26 cellular contexts compared by ENCODE assay signal in genomic region chr18:73947180-73947989, GRCh38.
DNase-seq lines count a peak whose midpoint lies in the region; ATAC-seq lines count a peak whose summit lies in the region.
"Had no signal": no experiment of that assay in that cellular context is flagged by ENCODE, and none has a peak within 500 bp of the region (broad histone marks: within the 10 kb centered on the region; RNA-seq: fewer than 3 reads in every experiment).

No MANE protein-coding gene starts in this region.

- in situ Hi-C loops in G401 (cut with HindIII; ENCODE audit: low sequenced_read_pairs) = no loop called here

- no peaks in the 10 kb centered on the region for H3K27me3 Mint-ChIP-seq in naive B cell
- H3K27me3 Mint-ChIP-seq: activated naive CD8-positive, alpha-beta T cell treated with anti-CD3 and anti-CD28 coated beads, Interleukin-2, amount 50 U/mL, for 24 hours; CD4-positive, alpha-beta T cell; stimulated activated memory B cell treated with anti-CD40 and anti-IgM and Interleukin-4, amounts not matched to agents 10 μg/mL and 1 μg/mL and 100 μg/mL, for 72 hours had no signal

- H3K27ac Mint-ChIP-seq in naive B cell = peak overlapping the region in 5 of 6 donors; percentile 1 to 83 (median 65)
- H3K27ac Mint-ChIP-seq: activated naive CD8-positive, alpha-beta T cell treated with anti-CD3 and anti-CD28 coated beads, Interleukin-2, amount 50 U/mL, for 24 hours; CD4-positive, alpha-beta T cell; immature natural killer cell; stimulated activated memory B cell treated with anti-CD40 and anti-IgM and Interleukin-4, amounts not matched to agents 10 μg/mL and 1 μg/mL and 100 μg/mL, for 72 hours had no signal

- H3K9ac ChIP-seq in endocrine pancreas (ENCODE audit: control insufficient read depth, insufficient read depth, low read length) = no peak overlapping the region
- H3K9ac ChIP-seq: KMS-11 had no signal

- H3K4me1 Mint-ChIP-seq in naive B cell = peaks cover 6 to 22% (median 13%) of the 10 kb centered on the region in 3 donors
- H3K4me1 Mint-ChIP-seq: immature natural killer cell; neural crest cell; stimulated activated memory B cell treated with anti-CD40 and anti-IgM and Interleukin-4, amounts not matched to agents 10 μg/mL and 1 μg/mL and 100 μg/mL, for 72 hours had no signal

- H3K9me3 Mint-ChIP-seq in naive B cell = peaks cover 0 to 8% (median 0%) of the 10 kb centered on the region in 7 donors
- H3K9me3 Mint-ChIP-seq: activated naive CD8-positive, alpha-beta T cell treated with anti-CD3 and anti-CD28 coated beads, Interleukin-2, amount 50 U/mL, for 24 hours; CD4-positive, alpha-beta T cell; neural crest cell; stimulated activated memory B cell treated with anti-CD40 and anti-IgM and Interleukin-4, amounts not matched to agents 10 μg/mL and 1 μg/mL and 100 μg/mL, for 72 hours had no signal

- ATAC-seq in naive B cell (ENCODE audit: low read depth in 2 of 2) (peak in 1 of 2 donors; percentile 27), HG02798 (IDR thresholded peaks at IDR 0.05; ENCODE audit: poor library complexity, unreplicated experiment) (no peak), HG02885 (IDR thresholded peaks at IDR 0.05; ENCODE audit: poor library complexity, unreplicated experiment) (no peak)
- ATAC-seq: activated naive CD8-positive, alpha-beta T cell treated with anti-CD3 and anti-CD28 coated beads, Interleukin-2, amount 50 U/mL, for 24 hours; foreskin keratinocyte; HCT116; left ventricle myocardium superior; mucosa of descending colon; stimulated activated memory B cell treated with anti-CD40 and anti-IgM and Interleukin-4, amounts not matched to agents 10 μg/mL and 1 μg/mL and 100 μg/mL, for 72 hours had no signal

- no peaks in the 10 kb centered on the region for H3K36me3 ChIP-seq in endocrine pancreas (ENCODE audit: control insufficient read depth, insufficient read depth, low read length)
- H3K36me3 ChIP-seq: Peyer's patch, prostate gland, WERI-Rb-1 had no signal

- no peaks in the 10 kb centered on the region for H3K27me3 ChIP-seq in endocrine pancreas (ENCODE audit: control insufficient read depth, insufficient read depth, low read length)
- H3K27me3 ChIP-seq: foreskin keratinocyte, Peyer's patch had no signal

- DNase-seq in DMS153 (lab: John Stamatoyannopoulos, UW) (peak; percentile 12), NCI-H69 (lab: John Stamatoyannopoulos, UW) (peak; percentile 95), naive B cell (no peak), G401 (ENCODE audit: low spot score) (no peak), SIG-M5 (lab: John Stamatoyannopoulos, UW) (no peak)
- DNase-seq: activated CD8-positive, alpha-beta memory T cell treated with anti-CD3 and anti-CD28 coated beads, Interleukin-2, amount 50 U/mL, for 48 hours; activated effector memory CD4-positive, alpha-beta T cell treated with anti-CD3 and anti-CD28 coated beads, Interleukin-2, amount 50 U/mL, for 16 hours; activated naive CD8-positive, alpha-beta T cell treated with anti-CD3 and anti-CD28 coated beads, Interleukin-2, amount 50 U/mL, for 24 hours; CD4-positive, alpha-beta T cell; foreskin keratinocyte; immature natural killer cell; left ventricle myocardium superior; mucosa of descending colon; NCI-H187; NCI-H446 treated with DMSO at 0.1 percent for 48 hours; Peyer's patch; T-helper 2 cell; WERI-Rb-1 had no signal

- H3K4me3 ChIP-seq in endocrine pancreas (ENCODE audit: control insufficient read depth, insufficient read depth, low read length) = peak overlapping the region; percentile 9
- H3K4me3 ChIP-seq: mucosa of descending colon, Peyer's patch, prostate gland had no signal

- peaks cover 14% of the 10 kb centered on the region for H3K4me1 ChIP-seq in endocrine pancreas (ENCODE audit: control insufficient read depth, insufficient read depth, low read length)
- H3K4me1 ChIP-seq: foreskin keratinocyte, Peyer's patch, prostate gland had no signal

- H3K4me3 Mint-ChIP-seq in naive B cell = peak overlapping the region in 1 of 8 donors; percentile 3
- H3K4me3 Mint-ChIP-seq: activated naive CD8-positive, alpha-beta T cell treated with anti-CD3 and anti-CD28 coated beads, Interleukin-2, amount 50 U/mL, for 24 hours; CD4-positive, alpha-beta T cell; immature natural killer cell; neural crest cell; stimulated activated memory B cell treated with anti-CD40 and anti-IgM and Interleukin-4, amounts not matched to agents 10 μg/mL and 1 μg/mL and 100 μg/mL, for 72 hours had no signal

- H3K9me3 ChIP-seq in endocrine pancreas (ENCODE audit: control insufficient read depth, low read length) = no peaks in the 10 kb centered on the region
- H3K9me3 ChIP-seq: mucosa of descending colon, Peyer's patch, prostate gland had no signal

- H3K36me3 Mint-ChIP-seq in naive B cell = no peaks in the 10 kb centered on the region
- H3K36me3 Mint-ChIP-seq: immature natural killer cell; stimulated activated memory B cell treated with anti-CD40 and anti-IgM and Interleukin-4, amounts not matched to agents 10 μg/mL and 1 μg/mL and 100 μg/mL, for 72 hours had no signal

Comparison
In these comparisons a context has a peak if more than half of its experiments do, and no peak if none do; other contexts are left out.
1. DNase-seq: peak in DMS153 (single experiment) and NCI-H69 (single experiment); none in naive B cell (single experiment), G401 (single experiment) and SIG-M5 (single experiment).